In genomic region chr19:38975214-38975860, GRCh38 we compare ENCODE assay signal across 8 cellular contexts. TPM values are rescaled to one million over a fixed set of nuclear protein-coding genes. Genes with fewer than 3 reads are reported as not detected.
DNase-seq lines count a peak whose midpoint lies in the region; ATAC-seq and TF ChIP-seq lines count a peak whose summit lies in the region.

Gene FBXO17 (minus strand): TSS chr19:38975742. CDS start chr19:38950319, 25,423 bp downstream.

- H3K27me3 Mint-ChIP-seq in CD14-positive monocyte (ENCODE audit: low read depth in 3 of 3): peaks cover 29 to 46% (median 42%) of the 10 kb centered on the region in 3 donors

- intact Hi-C loops in CD14-positive monocyte (cut with micrococcal nuclease) (no loop called here), colonic mucosa (cut with DNase I) (no loop called here)

- no peak for ATAC-seq in HG03045 (IDR thresholded peaks at IDR 0.05; ENCODE audit: unreplicated experiment)

- H3K9me3 ChIP-seq in colonic mucosa: no peaks in the 10 kb centered on the region

- H3K4me1 Mint-ChIP-seq in CD14-positive monocyte: peaks cover 4% of the 10 kb centered on the region

- H3K36me3 Mint-ChIP-seq in CD14-positive monocyte: peaks cover 0 to 1% of the 10 kb centered on the region in 2 donors

- H3K27me3 ChIP-seq in colonic mucosa (peaks cover 19% of the 10 kb centered on the region), kidney epithelial cell (ENCODE audit: control insufficient read depth, insufficient read depth, low read length) (no peaks in the 10 kb centered on the region)

- TF ChIP-seq CTCF in CD14-positive monocyte (IDR thresholded peaks at IDR 0.05) (no peak), colonic mucosa (IDR thresholded peaks at IDR 0.05) (no peak), kidney epithelial cell (IDR thresholded peaks at IDR 0.05; ENCODE audit: insufficient read depth, low read length, poor library complexity, severe bottlenecking) (no peak)

- H3K4me3 Mint-ChIP-seq in CD14-positive monocyte: peak within 1 kb of the TSS; percentile 34 to 77

- H3K27ac ChIP-seq in colonic mucosa (peak within 1 kb of the TSS; percentile 77), skin epidermis (peak within 1 kb of the TSS; percentile 71 to 95 (median 83))

- H3K4me1 ChIP-seq in colonic mucosa: no peaks in the 10 kb centered on the region

- H3K27ac Mint-ChIP-seq in CD14-positive monocyte: peak within 1 kb of the TSS in 1 of 7 donors; percentile 50

- peak within 1 kb of the TSS; percentile 54 to 60 for H3K9ac ChIP-seq in colonic mucosa (ENCODE audit: low read depth in 2 of 2, low read length in 2 of 2)

- H3K4me3 ChIP-seq in colonic mucosa: peak within 1 kb of the TSS; percentile 36
- peak within 1 kb of the TSS; percentile 67 for H3K4me3 ChIP-seq in kidney epithelial cell (ENCODE audit: low read depth, low read length)
- peak within 1 kb of the TSS; percentile 34 to 54 (median 43) for H3K4me3 ChIP-seq in skin epidermis

- DNase-seq in CD14-positive monocyte (ENCODE audit: low spot score) (no peak), NCI-H2227 (lab: John Stamatoyannopoulos, UW; ENCODE audit: unreplicated experiment) (peak; percentile 97), colonic mucosa (peak; percentile 29), kidney epithelial cell (ENCODE audit: low read depth) (no peak), activated gamma-delta T cell treated with Interleukin-2 at 50 U/mL for 16 hours (no peak), AML-193 (lab: John Stamatoyannopoulos, UW) (no peak)

- H3K36me3 ChIP-seq in colonic mucosa: no peaks in the 10 kb centered on the region
- H3K36me3 ChIP-seq in kidney epithelial cell (ENCODE audit: control insufficient read depth, insufficient read depth, low read length): no peaks in the 10 kb centered on the region

- H3K9me3 Mint-ChIP-seq in CD14-positive monocyte: peaks cover 5 to 16% (median 14%) of the 10 kb centered on the region in 7 donors

RNA-seq across cellular contexts. Expression of gene FBXO17, which starts in this region (rescaled TPM):
- not detected for polyA plus RNA-seq in CD14-positive monocyte
- total RNA-seq in colonic mucosa: 1 to 10 TPM; 1.7 to 1.9 TPM
- 17.9 and 20.1 TPM in 2 replicates for total RNA-seq in kidney epithelial cell

Comparison
In these comparisons a context has a peak if more than half of its experiments do, and no peak if none do; other contexts are left out.
1. DNase-seq: peak in NCI-H2227 (single experiment) and colonic mucosa (single experiment); none in CD14-positive monocyte (single experiment), kidney epithelial cell (single experiment), activated gamma-delta T cell treated with Interleukin-2 at 50 U/mL for 16 hours (single experiment) and AML-193 (0 of 2).
2. Peak in every context shown above with its lines, with median percentiles within 50 percentile points of each other: H3K4me3 ChIP-seq.